ENCODE assay signal across 8 cellular contexts in genomic region chr11:133966924-133967598, GRCh38. TPM values are rescaled to one million over a fixed set of nuclear protein-coding genes. Genes with fewer than 3 reads are reported as not detected.
A peak's percentile ranks its signal among the peaks of the same experiment; 100 is the strongest.
DNase-seq lines count a peak whose midpoint lies in the region; ATAC-seq and TF ChIP-seq lines count a peak whose summit lies in the region.

No MANE protein-coding gene starts in this region.

- peaks cover 2% of the 10 kb centered on the region for H3K36me3 Mint-ChIP-seq in activated CD4-positive, alpha-beta T cell treated with anti-CD3 and anti-CD28 coated beads for 36 hours (ENCODE audit: low read depth)
- H3K36me3 Mint-ChIP-seq in chondrocyte (ENCODE audit: low read depth), result no peaks in the 10 kb centered on the region

- H3K9me3 ChIP-seq in parathyroid adenoma (ENCODE audit: control insufficient read depth, low read length) (no peaks in the 10 kb centered on the region), upper lobe of right lung (no peaks in the 10 kb centered on the region), SJCRH30 (replicated peaks) (no peaks in the 10 kb centered on the region)

- TF ChIP-seq CTCF in GM12864 (IDR thresholded peaks at IDR 0.05; ENCODE audit: low read depth, low read length, missing control alignments), result peak; percentile 55
- peak; percentile 70 for TF ChIP-seq CTCF in chondrocyte (IDR thresholded peaks at IDR 0.05)
- TF ChIP-seq CTCF in parathyroid adenoma (IDR thresholded peaks at IDR 0.05), result peak; percentile 55
- peak; percentile 34 for TF ChIP-seq CTCF in upper lobe of right lung (IDR thresholded peaks at IDR 0.05)

- POLR2A ChIA-PET in activated CD4-positive, alpha-beta T cell treated with anti-CD3 and anti-CD28 coated beads for 36 hours (lab: Charles Lee), result no interaction called here

- H3K27ac ChIP-seq in parathyroid adenoma, result no peak overlapping the region
- no peak overlapping the region for H3K27ac ChIP-seq in upper lobe of right lung
- no peak overlapping the region for H3K27ac ChIP-seq in SJCRH30

- H3K4me1 Mint-ChIP-seq in activated CD4-positive, alpha-beta T cell treated with anti-CD3 and anti-CD28 coated beads for 36 hours, result peaks cover 12% of the 10 kb centered on the region
- H3K4me1 Mint-ChIP-seq in chondrocyte (ENCODE audit: low read depth), result peaks cover 12% of the 10 kb centered on the region

- peak overlapping the region; percentile 69 for H3K4me3 Mint-ChIP-seq in activated CD4-positive, alpha-beta T cell treated with anti-CD3 and anti-CD28 coated beads for 36 hours
- no peak overlapping the region for H3K4me3 Mint-ChIP-seq in chondrocyte (ENCODE audit: unreplicated experiment)

- H3K36me3 ChIP-seq in parathyroid adenoma (ENCODE audit: control insufficient read depth, insufficient read depth, low read length), result no peaks in the 10 kb centered on the region
- no peaks in the 10 kb centered on the region for H3K36me3 ChIP-seq in upper lobe of right lung
- no peaks in the 10 kb centered on the region for H3K36me3 ChIP-seq in SJCRH30

- H3K27me3 ChIP-seq in parathyroid adenoma (ENCODE audit: control insufficient read depth, insufficient read depth, low read length) (no peaks in the 10 kb centered on the region), upper lobe of right lung (peaks cover 8% of the 10 kb centered on the region), SJCRH30 (peaks cover 4% of the 10 kb centered on the region; the same call in 1 of the 2 replicates)

- H2AFZ ChIP-seq in parathyroid adenoma, result peak overlapping the region; percentile 66

- no peak overlapping the region for H3K9ac ChIP-seq in parathyroid adenoma

- intact Hi-C loops in activated CD4-positive, alpha-beta T cell treated with anti-CD3 and anti-CD28 coated beads for 36 hours (cut with DNase I, micrococcal nuclease), result loop anchor here in 1 of 2 experiments (2.0 to 5.0 kb wide), 3 partner anchors 70 to 170 kb away; no protein-coding TSS in a partner anchor
- intact Hi-C loops in upper lobe of right lung (cut with DNase I), result no loop called here

- peak overlapping the region; percentile 87 for H3K27ac Mint-ChIP-seq in activated CD4-positive, alpha-beta T cell treated with anti-CD3 and anti-CD28 coated beads for 36 hours
- H3K27ac Mint-ChIP-seq in chondrocyte (ENCODE audit: unreplicated experiment), result no peak overlapping the region

- H3K27me3 Mint-ChIP-seq in activated CD4-positive, alpha-beta T cell treated with anti-CD3 and anti-CD28 coated beads for 36 hours, result peaks cover 10% of the 10 kb centered on the region
- peaks cover 50% of the 10 kb centered on the region for H3K27me3 Mint-ChIP-seq in chondrocyte (ENCODE audit: low read depth)

- H3K79me2 ChIP-seq in parathyroid adenoma, result no peaks in the 10 kb centered on the region

- H3K9me3 Mint-ChIP-seq in activated CD4-positive, alpha-beta T cell treated with anti-CD3 and anti-CD28 coated beads for 36 hours (ENCODE audit: low read depth), result no peaks in the 10 kb centered on the region
- no peaks in the 10 kb centered on the region for H3K9me3 Mint-ChIP-seq in chondrocyte (ENCODE audit: low read depth)

- no peak overlapping the region for H3K4me2 ChIP-seq in parathyroid adenoma (ENCODE audit: low read length)

- H3K4me1 ChIP-seq in parathyroid adenoma (no peaks in the 10 kb centered on the region), upper lobe of right lung (peaks cover 7% of the 10 kb centered on the region), SJCRH30 (no peaks in the 10 kb centered on the region)

- peak; percentile 90 for ATAC-seq in activated CD4-positive, alpha-beta T cell treated with anti-CD3 and anti-CD28 coated beads for 36 hours
- ATAC-seq in upper lobe of right lung (no peak), GM18511 (IDR thresholded peaks at IDR 0.05; ENCODE audit: unreplicated experiment) (no peak)

- CTCF ChIA-PET in activated CD4-positive, alpha-beta T cell treated with anti-CD3 and anti-CD28 coated beads for 36 hours (lab: Charles Lee), result interaction anchor here (0.9 to 1.9 kb wide), 3 partner anchors 12 to 83 kb away, joined by 3 to 5 read pairs (median 4); no protein-coding TSS in a partner anchor

- DNase-seq in GM12864 (ENCODE audit: low read depth) (no peak), chondrocyte (ENCODE audit: low spot score) (no peak), upper lobe of right lung (no peak), SJCRH30 (no peak), HPDE6-E6E7 (ENCODE audit: extremely low spot score) (no peak)
- peak; percentile 88 for DNase-seq in activated CD4-positive, alpha-beta T cell treated with anti-CD3 and anti-CD28 coated beads for 36 hours

- H3K4me3 ChIP-seq in GM12864 (ENCODE audit: low read depth, low read length) (no peak overlapping the region), parathyroid adenoma (ENCODE audit: low read depth, low read length) (no peak overlapping the region), upper lobe of right lung (peak overlapping the region; percentile 10), SJCRH30 (no peak overlapping the region)

RNA-seq across cellular contexts. Expression of gene IGSF9B, which starts 10.3 kb away (rescaled TPM):
- total RNA-seq in activated CD4-positive, alpha-beta T cell treated with anti-CD3 and anti-CD28 coated beads for 36 hours, result 10 to 100 TPM; 79.0 to 84.2 TPM
- total RNA-seq in chondrocyte, result 8.4 to 18.3 TPM (median 9.3 TPM) in 3 replicates
- total RNA-seq in upper lobe of right lung, result 2.9 TPM
- not detected in 2 replicates for total RNA-seq in SJCRH30 (2014; rRNA removed; shearing (Covaris generic))
